In genomic region chr6:75493400-75494064, GRCh38 we compare ENCODE assay signal across 9 cellular contexts. TPM values are rescaled to one million over a fixed set of nuclear protein-coding genes. Genes with fewer than 3 reads are reported as not detected.
DNase-seq lines count a peak whose midpoint lies in the region; ATAC-seq and TF ChIP-seq lines count a peak whose summit lies in the region.
"Had no signal": no experiment of that assay in that cellular context is flagged by ENCODE, and none has a peak within 500 bp of the region (broad histone marks: within the 10 kb centered on the region; RNA-seq: fewer than 3 reads in every experiment).

FILIP1 (minus strand) TSS chr6:75493800; CDS start chr6:75414972, 78,828 bp downstream.

- no peak for TF ChIP-seq RAD21 in SK-N-SH (IDR thresholded peaks at IDR 0.05; ENCODE audit: low read length)

- WGBS in SK-N-SH (ENCODE audit: low lambda C conversion rate), result 60% methylated on average over 10 of the region's 10 CpGs
- 2% methylated on average over 10 of the region's 10 CpGs for WGBS in aorta, 2 donors

- POLR2A ChIA-PET in SK-N-SH (lab: Yijun Ruan, JAX), result no interaction called here

- DNase-seq in SK-N-SH, result no peak
- peak; percentile 79 for DNase-seq in fibroblast of pulmonary artery (ENCODE audit: low read depth)
- DNase-seq in aorta, result peak in 1 of 2 donors; percentile 70
- no peak for DNase-seq in HUDEP-2 (lab: John Stamatoyannopoulos, UW; ENCODE audit: unreplicated experiment in 76 of 76)
- DNase-seq in kidney glomerular epithelial cell (lab: John Stamatoyannopoulos, UW), result no peak
- no peak for DNase-seq in activated naive CD4-positive, alpha-beta T cell treated with anti-CD3 and anti-CD28 coated beads, Interleukin-2, amount 50 U/mL, for 16 hours
- DNase-seq: activated effector memory CD4-positive, alpha-beta T cell treated with Interleukin-2 at 50 U/mL for 16 hours had no signal

- CTCF ChIA-PET in SK-N-SH (lab: Yijun Ruan, JAX), result interaction anchor here (0.6 to 1.3 kb wide), 3 partner anchors 11 to 282 kb away, joined by 3 read pairs; no protein-coding TSS in a partner anchor

- H4K20me1 ChIP-seq in SK-N-SH (ENCODE audit: insufficient read depth), result no peaks in the 10 kb centered on the region

- H3K4me2 ChIP-seq in SK-N-SH, result no peak within 1 kb of the TSS

- H3K27ac ChIP-seq in SK-N-SH (ENCODE audit: low read depth in 2 of 2, low read length in 1 of 2) (no peak within 1 kb of the TSS; a peak in 1 of 4 replicates), muscle layer of duodenum (ENCODE audit: low read length) (peak within 1 kb of the TSS; percentile 94), aorta (ENCODE audit: low read depth in 1 of 2, low read length in 2 of 2) (peak within 1 kb of the TSS; percentile 89 to 90)

- H3K9ac ChIP-seq in SK-N-SH, result no peak within 1 kb of the TSS

- peaks cover 2 to 16% of the 10 kb centered on the region in 2 experiments; a peak in 3 of 4 replicates for H3K4me1 ChIP-seq in SK-N-SH (ENCODE audit: control insufficient read depth in 1 of 2, insufficient read depth in 2 of 2, low read depth in 1 of 2, low read length in 1 of 2)
- peaks cover 0 to 5% of the 10 kb centered on the region in 2 donors for H3K4me1 ChIP-seq in muscle layer of duodenum (ENCODE audit: control insufficient read depth in 1 of 2, insufficient read depth in 2 of 2, low read length in 2 of 2)
- peaks cover 0 to 2% of the 10 kb centered on the region in 2 donors for H3K4me1 ChIP-seq in aorta (ENCODE audit: control insufficient read depth in 1 of 2, insufficient read depth in 2 of 2, low read length in 2 of 2)

- TF ChIP-seq CTCF in SK-N-SH (IDR thresholded peaks at IDR 0.05), result no peak
- TF ChIP-seq CTCF in fibroblast of pulmonary artery (IDR thresholded peaks at IDR 0.05; ENCODE audit: low read length, missing control alignments), result no peak

- H3K9me3 ChIP-seq in SK-N-SH (no peaks in the 10 kb centered on the region), muscle layer of duodenum (ENCODE audit: control insufficient read depth in 1 of 2, low read length in 2 of 2) (no peaks in the 10 kb centered on the region), aorta (ENCODE audit: control insufficient read depth, low read length) (no peaks in the 10 kb centered on the region)

- H3K36me3 ChIP-seq in SK-N-SH (replicated peaks in 1 of 2; ENCODE audit: control insufficient read depth in 1 of 2, insufficient read depth in 2 of 2, low read length in 1 of 2) (no peaks in the 10 kb centered on the region), muscle layer of duodenum (ENCODE audit: control insufficient read depth in 1 of 2, insufficient read depth in 2 of 2, low read length in 2 of 2) (no peaks in the 10 kb centered on the region), aorta (ENCODE audit: control insufficient read depth in 1 of 2, insufficient read depth in 2 of 2, low read length in 1 of 2) (no peaks in the 10 kb centered on the region)

- TF ChIP-seq EP300 in SK-N-SH (IDR thresholded peaks at IDR 0.05; ENCODE audit: borderline replicate concordance in 1 of 2, low read depth in 1 of 2, low read length in 1 of 2), result no peak

- ATAC-seq in SK-N-SH treated with all-trans-retinoic acid at 6 μM for 48 hours (peak; percentile 61), aorta (ENCODE audit: low FRiP score) (peak; percentile 91)

- intact Hi-C loops in aorta (cut with DNase I), result loop anchor here (5.0 kb wide), 5 partner anchors 46 to 211 kb away; partner anchors contain the start of gene TMEM30A (in 1 of the 2)

- H3K4me3 ChIP-seq in SK-N-SH (ENCODE audit: low read depth in 2 of 2, low read length in 1 of 2), result no peak within 1 kb of the TSS
- H3K4me3 ChIP-seq in fibroblast of pulmonary artery (replicated peaks; ENCODE audit: low read depth, low read length), result peak within 1 kb of the TSS; percentile 50
- peak within 1 kb of the TSS; percentile 60 to 74 for H3K4me3 ChIP-seq in muscle layer of duodenum (ENCODE audit: low read depth in 1 of 2, low read length in 2 of 2)
- H3K4me3 ChIP-seq in aorta (ENCODE audit: low read length in 2 of 2), result peak within 1 kb of the TSS; percentile 97 to 98

- H2AFZ ChIP-seq in SK-N-SH (ENCODE audit: low read depth), result no peak within 1 kb of the TSS

- H3K27me3 ChIP-seq in SK-N-SH (ENCODE audit: insufficient read depth), result no peaks in the 10 kb centered on the region
- no peaks in the 10 kb centered on the region for H3K27me3 ChIP-seq in muscle layer of duodenum (ENCODE audit: low read depth, low read length)
- H3K27me3 ChIP-seq in aorta (ENCODE audit: control insufficient read depth in 1 of 2, insufficient read depth in 2 of 2, low read length in 1 of 2), result no peaks in the 10 kb centered on the region

- peaks cover 9% of the 10 kb centered on the region for H3F3A ChIP-seq in SK-N-SH (replicated peaks; ENCODE audit: insufficient read depth)

- H3K79me2 ChIP-seq in SK-N-SH (ENCODE audit: insufficient read depth), result no peaks in the 10 kb centered on the region

- no peaks in the 10 kb centered on the region for H3K9me2 ChIP-seq in SK-N-SH

TF ChIP-seq in SK-N-SH treated with all-trans-retinoic acid at 6 μM for 48 hours, 23 proteins besides CTCF, POLR2A, EP300 and RAD21:
- TF ChIP-seq BACH2 (CRISPR knock-in tag; IDR thresholded peaks at IDR 0.05; ENCODE audit: borderline replicate concordance) (no peak), ZNF8 (CRISPR knock-in tag; IDR thresholded peaks at IDR 0.05) (no peak), SNAI2 (CRISPR knock-in tag; IDR thresholded peaks at IDR 0.05) (no peak), ISL1 (CRISPR knock-in tag; IDR thresholded peaks at IDR 0.05) (no peak), ZNF70 (CRISPR knock-in tag; IDR thresholded peaks at IDR 0.05) (no peak), TCF4 (CRISPR knock-in tag; IDR thresholded peaks at IDR 0.05; ENCODE audit: borderline replicate concordance) (no peak), POU6F1 (CRISPR knock-in tag; IDR thresholded peaks at IDR 0.05; ENCODE audit: borderline replicate concordance, low read depth) (no peak), ARNTL (CRISPR knock-in tag; IDR thresholded peaks at IDR 0.05; ENCODE audit: borderline replicate concordance, low read depth) (no peak), CSDC2 (CRISPR knock-in tag; IDR thresholded peaks at IDR 0.05) (no peak)

TF ChIP-seq in SK-N-SH, 30 proteins besides CTCF, POLR2A, EP300 and RAD21:
- no peak for TF ChIP-seq MEF2A (IDR thresholded peaks at IDR 0.05; ENCODE audit: borderline replicate concordance, low read depth)

RNA-seq across cellular contexts. Expression of gene FILIP1, which starts in this region (rescaled TPM):
- polyA plus RNA-seq in SK-N-SH (2012; rRNA removed), result 0.03 TPM in 2 replicates
- polyA plus RNA-seq in SK-N-SH (2012; cell fraction: cytosol; rRNA removed), result 0.03 and 0.05 TPM in 2 replicates
- polyA plus RNA-seq in SK-N-SH (2012; cell fraction: nucleus; rRNA removed), result 0.06 and 0.07 TPM in 2 replicates
- 10 to 100 TPM; 34.4 to 53.3 TPM for total RNA-seq in aorta
- 1 to 10 TPM; 6.9 to 8.3 TPM for polyA plus RNA-seq in aorta

Comparison
In these comparisons a context has a peak if more than half of its experiments do, and no peak if none do; other contexts are left out.
1. H3K27ac ChIP-seq: peak in muscle layer of duodenum (single experiment) and aorta (2 of 2); none in SK-N-SH (0 of 2).
2. H3K4me3 ChIP-seq: peak in fibroblast of pulmonary artery (single experiment), muscle layer of duodenum (2 of 2) and aorta (2 of 2); none in SK-N-SH (0 of 2).